In genomic region chr9:114000671-114001409, GRCh38 we compare ENCODE assay signal across 15 cellular contexts.
DNase-seq lines count a peak whose midpoint lies in the region; ATAC-seq and TF ChIP-seq lines count a peak whose summit lies in the region.
"Had no signal": no experiment of that assay in that cellular context is flagged by ENCODE, and none has a peak within 500 bp of the region (broad histone marks: within the 10 kb centered on the region; RNA-seq: fewer than 3 reads in every experiment).

No MANE protein-coding gene starts in this region.

- H3K4me3 ChIP-seq in OCI-LY7 (ENCODE audit: low read depth, low read length, poor library complexity, severe bottlenecking), result no peak overlapping the region

- H3K36me3 Mint-ChIP-seq in activated T-helper 2 cell treated with anti-CD3 and anti-CD28 coated beads, Interferon-gamma antibody, Interleukin-2, Interleukin-4, amounts not matched to agents 10 μg/mL and 5 μg/mL and 100 μg/mL, durations not matched to agents 14 hours and 24 hours and 36 hours (ENCODE audit: low read depth), result no peaks in the 10 kb centered on the region
- H3K36me3 Mint-ChIP-seq: naive B cell had no signal

- H3K4me2 ChIP-seq in OCI-LY7 (ENCODE audit: low read length), result no peak overlapping the region

- no peak overlapping the region for H2AFZ ChIP-seq in OCI-LY7 (ENCODE audit: low read length)

- in situ Hi-C loops in KBM-7 (cut with MboI; ENCODE audit: low pct_unique_long_range_greater_than_20kb, low sequenced_read_pairs), result no loop called here

- H3K27ac Mint-ChIP-seq in activated T-helper 2 cell treated with anti-CD3 and anti-CD28 coated beads, Interferon-gamma antibody, Interleukin-2, Interleukin-4, amounts not matched to agents 10 μg/mL and 5 μg/mL and 100 μg/mL, durations not matched to agents 14 hours and 24 hours and 36 hours, result no peak overlapping the region

- no peaks in the 10 kb centered on the region for H3K9me2 ChIP-seq in OCI-LY7 (ENCODE audit: insufficient read depth, low read length)

- intact Hi-C loops in activated T-helper 2 cell treated with anti-CD3 and anti-CD28 coated beads, Interferon-gamma antibody, Interleukin-2, Interleukin-4, amounts not matched to agents 10 μg/mL and 5 μg/mL and 100 μg/mL, durations not matched to agents 14 hours and 24 hours and 36 hours (cut with micrococcal nuclease), result no loop called here
- intact Hi-C loops in OCI-LY7 (cut with micrococcal nuclease; ENCODE audit: unreplicated experiment), result no loop called here

- ATAC-seq in left lobe of liver (no peak), HG03159 (IDR thresholded peaks at IDR 0.05; ENCODE audit: unreplicated experiment) (no peak)
- ATAC-seq: PC-3 had no signal

- no peaks in the 10 kb centered on the region for H4K20me1 ChIP-seq in OCI-LY7 (ENCODE audit: insufficient read depth, low read length)

- no peaks in the 10 kb centered on the region for H3K27me3 Mint-ChIP-seq in activated T-helper 2 cell treated with anti-CD3 and anti-CD28 coated beads, Interferon-gamma antibody, Interleukin-2, Interleukin-4, amounts not matched to agents 10 μg/mL and 5 μg/mL and 100 μg/mL, durations not matched to agents 14 hours and 24 hours and 36 hours (ENCODE audit: low read depth)
- H3K27me3 Mint-ChIP-seq: naive B cell had no signal

- DNase-seq in activated CD8-positive, alpha-beta memory T cell treated with anti-CD3 and anti-CD28 coated beads for 24 hours, result peak; percentile 32
- no peak for DNase-seq in activated CD8-positive, alpha-beta memory T cell treated with anti-CD3 and anti-CD28 coated beads, Interleukin-2, amount 50 U/mL, for 4 hours
- DNase-seq in activated T-helper 2 cell treated with anti-CD3 and anti-CD28 coated beads, Interferon-gamma antibody, Interleukin-2, Interleukin-4, amounts not matched to agents 10 μg/mL and 5 μg/mL and 100 μg/mL, durations not matched to agents 14 hours and 24 hours and 36 hours (ENCODE audit: low spot score), result peak; percentile 3
- DNase-seq in left lobe of liver (ENCODE audit: low spot score), result peak; percentile 35
- peak; percentile 4 for DNase-seq in stimulated activated CD8-positive, alpha-beta memory T cell treated with anti-CD3 and anti-CD28 coated beads, Interleukin-4, amount 100 ng/mL, for 48 hours
- DNase-seq in OCI-LY7 (ENCODE audit: low spot score), result no peak
- no peak for DNase-seq in KBM-7
- DNase-seq: effector memory CD4-positive, alpha-beta T cell; GDM1; naive B cell; NCI-H1436; NCI-H510A; PC-3; T1000 had no signal

- H3K4me3 Mint-ChIP-seq in activated T-helper 2 cell treated with anti-CD3 and anti-CD28 coated beads, Interferon-gamma antibody, Interleukin-2, Interleukin-4, amounts not matched to agents 10 μg/mL and 5 μg/mL and 100 μg/mL, durations not matched to agents 14 hours and 24 hours and 36 hours (ENCODE audit: low read depth), result no peak overlapping the region
- H3K4me3 Mint-ChIP-seq: naive B cell had no signal

- H3K27ac ChIP-seq in OCI-LY7 (ENCODE audit: low read depth, low read length, poor library complexity, severe bottlenecking), result no peak overlapping the region

- no TSS peak for BruUV-seq in OCI-LY7 (replicated peaks; lab: Mats Ljungman, UMichigan)

- H3K9me3 Mint-ChIP-seq in activated T-helper 2 cell treated with anti-CD3 and anti-CD28 coated beads, Interferon-gamma antibody, Interleukin-2, Interleukin-4, amounts not matched to agents 10 μg/mL and 5 μg/mL and 100 μg/mL, durations not matched to agents 14 hours and 24 hours and 36 hours, result no peaks in the 10 kb centered on the region
- H3K9me3 Mint-ChIP-seq: naive B cell had no signal

- H3K9me3 ChIP-seq in OCI-LY7 (ENCODE audit: low read length), result no peaks in the 10 kb centered on the region

- CTCF ChIA-PET in OCI-LY7 (lab: Charles Lee; ENCODE audit: unreplicated experiment), result no interaction called here

- TF ChIP-seq CTCF in OCI-LY7 (conservative IDR thresholded peaks at IDR 0.05; ENCODE audit: low read length), result no peak

- POLR2A ChIA-PET in OCI-LY7 (lab: Charles Lee), result no interaction called here

- H3K79me2 ChIP-seq in OCI-LY7 (ENCODE audit: insufficient read depth, low read depth, low read length), result no peaks in the 10 kb centered on the region

- no peaks in the 10 kb centered on the region for H3K36me3 ChIP-seq in OCI-LY7 (ENCODE audit: insufficient read depth, low read length)

- no peaks in the 10 kb centered on the region for H3K4me1 Mint-ChIP-seq in activated T-helper 2 cell treated with anti-CD3 and anti-CD28 coated beads, Interferon-gamma antibody, Interleukin-2, Interleukin-4, amounts not matched to agents 10 μg/mL and 5 μg/mL and 100 μg/mL, durations not matched to agents 14 hours and 24 hours and 36 hours (ENCODE audit: low read depth)

- H3K4me1 ChIP-seq in OCI-LY7 (ENCODE audit: insufficient read depth, low read length, poor library complexity, severe bottlenecking), result no peaks in the 10 kb centered on the region

Comparison
In these comparisons a context has a peak if more than half of its experiments do, and no peak if none do; other contexts are left out.
1. DNase-seq: peak in activated CD8-positive, alpha-beta memory T cell treated with anti-CD3 and anti-CD28 coated beads for 24 hours (single experiment), activated T-helper 2 cell treated with anti-CD3 and anti-CD28 coated beads, Interferon-gamma antibody, Interleukin-2, Interleukin-4, amounts not matched to agents 10 μg/mL and 5 μg/mL and 100 μg/mL, durations not matched to agents 14 hours and 24 hours and 36 hours (single experiment), left lobe of liver (single experiment) and stimulated activated CD8-positive, alpha-beta memory T cell treated with anti-CD3 and anti-CD28 coated beads, Interleukin-4, amount 100 ng/mL, for 48 hours (single experiment); none in activated CD8-positive, alpha-beta memory T cell treated with anti-CD3 and anti-CD28 coated beads, Interleukin-2, amount 50 U/mL, for 4 hours (single experiment), OCI-LY7 (single experiment) and KBM-7 (single experiment).